ENCODE assay signal across 9 cellular contexts in the genomic region with DNA sequence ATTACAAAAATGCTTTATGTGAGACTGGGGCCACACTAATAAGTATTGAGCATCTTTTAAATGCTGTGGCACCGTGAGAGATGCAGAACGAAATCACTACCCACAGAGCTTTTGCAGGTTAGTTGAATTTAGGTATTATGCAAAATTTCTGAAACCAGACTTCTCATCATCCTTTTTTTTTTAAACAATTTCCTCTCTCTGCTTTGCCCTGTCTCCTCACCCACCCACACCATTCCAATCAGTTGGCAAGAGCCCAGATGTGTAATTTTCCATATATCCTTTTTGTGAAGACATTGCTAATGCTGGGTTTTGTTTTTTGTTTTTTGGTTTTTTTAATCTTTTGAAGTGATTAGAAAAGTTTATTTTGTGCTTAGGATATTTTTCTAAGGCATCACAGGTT. TPM values are rescaled to one million over a fixed set of nuclear protein-coding genes. Genes with fewer than 3 reads are reported as not detected.
DNase-seq lines count a peak whose midpoint lies in the region; ATAC-seq, FAIRE-seq and TF ChIP-seq lines count a peak whose summit lies in the region.
"Had no signal": no experiment of that assay in that cellular context is flagged by ENCODE, and none has a peak within 500 bp of the region (broad histone marks: within the 10 kb centered on the region; RNA-seq: fewer than 3 reads in every experiment).

No MANE protein-coding gene starts in this region.

- H3K27me3 ChIP-seq in H1 (replicated peaks in 1 of 4; ENCODE audit: control insufficient read depth in 3 of 4, extremely low read depth in 1 of 4, insufficient read depth in 3 of 4, low read length in 3 of 4), result peaks cover 0 to 2% (median 0%) of the 10 kb centered on the region in 4 experiments; a peak in 1 of 7 replicates

- no peak overlapping the region for H2BK5ac ChIP-seq in H1 (ENCODE audit: low read depth, low read length)

- no peak overlapping the region for H2BK120ac ChIP-seq in H1 (replicated peaks; ENCODE audit: low read depth, low read length)

- BruUV-seq in Calu3 (replicated peaks; lab: Mats Ljungman, UMichigan), result no TSS peak

- no peak overlapping the region for H4K91ac ChIP-seq in H1 (replicated peaks; ENCODE audit: insufficient read length, low read length)

- peaks cover 11% of the 10 kb centered on the region for H3K23me2 ChIP-seq in H1 (ENCODE audit: low read depth, low read length)

- H3K27ac Mint-ChIP-seq in Calu3 (ENCODE audit: unreplicated experiment) (no peak overlapping the region), osteocyte (ENCODE audit: unreplicated experiment) (no peak overlapping the region)

- H3K27me3 Mint-ChIP-seq in Calu3 (ENCODE audit: unreplicated experiment), result no peaks in the 10 kb centered on the region
- H3K27me3 Mint-ChIP-seq in osteocyte (ENCODE audit: unreplicated experiment), result no peaks in the 10 kb centered on the region

- H4K20me1 ChIP-seq in H1 (replicated peaks in 1 of 2; ENCODE audit: control insufficient read depth in 1 of 2, insufficient read depth in 2 of 2, low read length in 2 of 2), result no peaks in the 10 kb centered on the region

- no peak overlapping the region for H2BK20ac ChIP-seq in H1 (ENCODE audit: low read length)

- no peak overlapping the region for H2BK15ac ChIP-seq in H1 (ENCODE audit: low read length)

- TF ChIP-seq EP300 in H1 (IDR thresholded peaks at IDR 0.05; ENCODE audit: borderline replicate concordance in 1 of 2, low read depth in 2 of 2, low read length in 2 of 2), result no peak

- H3K4me3 ChIP-seq in NB4 (ENCODE audit: low read depth, low read length), result peak overlapping the region; percentile 90
- H3K4me3 ChIP-seq in H1 (ENCODE audit: extremely low read depth in 1 of 4, insufficient read depth in 2 of 4, low read depth in 3 of 4, low read length in 4 of 4), result peak overlapping the region; percentile 73 to 98 (median 96); a peak in 7 of 8 replicates

- TF ChIP-seq POLR2A in NB4 (IDR thresholded peaks at IDR 0.05; ENCODE audit: extremely low read depth, insufficient read length), result no peak
- no peak for TF ChIP-seq POLR2A in H1 (IDR thresholded peaks at IDR 0.05; ENCODE audit: control extremely low read depth in 1 of 2, low read depth in 2 of 2, low read length in 2 of 2)
- TF ChIP-seq POLR2A in GM12892 (IDR thresholded peaks at IDR 0.05; ENCODE audit: low read depth, low read length), result no peak

- peak overlapping the region; percentile 88 for H3K4me3 Mint-ChIP-seq in Calu3 (ENCODE audit: low read depth, unreplicated experiment)
- H3K4me3 Mint-ChIP-seq in osteocyte (ENCODE audit: unreplicated experiment), result peak overlapping the region; percentile 97

- no peak for ATAC-seq in HG03521 (IDR thresholded peaks at IDR 0.05; ENCODE audit: unreplicated experiment)
- no peak for ATAC-seq in GM19023 (IDR thresholded peaks at IDR 0.05; ENCODE audit: unreplicated experiment)

- no peak for TF ChIP-seq RAD21 in H1 (IDR thresholded peaks at IDR 0.05 in 1 of 2, conservative IDR thresholded peaks at IDR 0.05 in 1 of 2; ENCODE audit: low read depth in 2 of 2, low read length in 2 of 2)

- H2BK12ac ChIP-seq in H1 (ENCODE audit: low read depth, low read length), result no peak overlapping the region

- no peak overlapping the region for H4K5ac ChIP-seq in H1 (ENCODE audit: insufficient read length, low read depth, low read length)

- peaks cover under 1 to 22% (median 10%) of the 10 kb centered on the region in 4 experiments; a peak in 6 of 8 replicates for H3K36me3 ChIP-seq in H1 (ENCODE audit: control insufficient read depth in 2 of 4, insufficient read depth in 4 of 4, low read length in 3 of 4)

- H3K4ac ChIP-seq in H1 (replicated peaks; ENCODE audit: insufficient read length, low read depth, low read length), result no peak overlapping the region

- H2AK5ac ChIP-seq in H1 (ENCODE audit: low read depth, low read length), result no peak overlapping the region

- peak overlapping the region in 2 of 4 experiments; percentile 0 to 43; a peak in 2 of 7 replicates for H3K9ac ChIP-seq in H1 (replicated peaks in 1 of 4; ENCODE audit: extremely low read depth in 1 of 4, low read depth in 3 of 4, low read length in 3 of 4)

- no peaks in the 10 kb centered on the region; the same call in 1 of the 2 replicates for H3K79me1 ChIP-seq in H1 (ENCODE audit: low read depth, low read length)

- peaks cover 0 to 17% of the 10 kb centered on the region in 2 experiments; a peak in 2 of 4 replicates for H3K79me2 ChIP-seq in H1 (ENCODE audit: control insufficient read depth in 1 of 2, insufficient read depth in 2 of 2, low read length in 2 of 2)

- no peak overlapping the region for H4K8ac ChIP-seq in H1 (ENCODE audit: extremely low read depth, insufficient read depth, low read length)

- intact Hi-C loops in Calu3 (cut with micrococcal nuclease; ENCODE audit: unreplicated experiment), result no loop called here

- WGBS in H1 (ENCODE audit: extremely low coverage in 1 of 2, insufficient coverage in 1 of 2, insufficient read length in 1 of 2, insufficient replicate concordance in 2 of 2, low coverage in 1 of 2, low lambda C conversion rate in 2 of 2, missing lambda C conversion rate in 1 of 2), 2 experiments, result 55% methylated on average over 2 of the region's 2 CpGs; no CpG with 5 or more reads in 1 of the 2 experiments

- H3K18ac ChIP-seq in H1 (ENCODE audit: extremely low read depth, low read length), result no peak overlapping the region

- FAIRE-seq in H1 (lab: Jason Lieb, UNC), result no peak
- FAIRE-seq in GM12892 (lab: Jason Lieb, UNC), result no peak

- H3K36me3 Mint-ChIP-seq in Calu3 (ENCODE audit: insufficient read depth, unreplicated experiment) (peaks cover 19% of the 10 kb centered on the region), osteocyte (ENCODE audit: unreplicated experiment) (peaks cover 8% of the 10 kb centered on the region)

- peaks cover 0 to 3% (median 1%) of the 10 kb centered on the region in 4 experiments; a peak in 1 of 7 replicates for H3K4me1 ChIP-seq in H1 (replicated peaks in 1 of 4; ENCODE audit: control insufficient read depth in 3 of 4, insufficient read depth in 4 of 4, low read length in 3 of 4)

- no peak overlapping the region for H3K27ac ChIP-seq in H1 (ENCODE audit: low read depth, low read length)

- H3K4me1 Mint-ChIP-seq in Calu3 (ENCODE audit: low read depth, unreplicated experiment), result peaks cover 6% of the 10 kb centered on the region
- H3K4me1 Mint-ChIP-seq in osteocyte (ENCODE audit: unreplicated experiment), result peaks cover 23% of the 10 kb centered on the region

- no peaks in the 10 kb centered on the region for H3K9me3 ChIP-seq in H1 (ENCODE audit: insufficient read depth in 2 of 2, low read depth in 1 of 2, low read length in 1 of 2)

- TF ChIP-seq CTCF in Calu3 (IDR thresholded peaks at IDR 0.05; ENCODE audit: unreplicated experiment) (no peak), NB4 (IDR thresholded peaks at IDR 0.05; ENCODE audit: low read depth, low read length) (no peak), H1 (IDR thresholded peaks at IDR 0.05; ENCODE audit: control extremely low read depth in 1 of 3, insufficient read depth in 1 of 3, low read depth in 1 of 3, low read length in 3 of 3) (no peak), osteocyte (IDR thresholded peaks at IDR 0.05) (no peak)

- no peak overlapping the region for H3K14ac ChIP-seq in H1 (ENCODE audit: insufficient read length)

- DNase-seq in Calu3 (no peak), NB4 (ENCODE audit: low read depth) (no peak), H1 (ENCODE audit: low read depth in 1 of 2, low spot score in 2 of 2) (no peak), osteocyte (ENCODE audit: extremely low spot score, unreplicated experiment) (no peak), GM12892 (ENCODE audit: insufficient read length) (no peak), COLO668 (lab: John Stamatoyannopoulos, UW; ENCODE audit: unreplicated experiment) (no peak)
- DNase-seq: effector CD8-positive, alpha-beta T cell had no signal

- H3K23ac ChIP-seq in H1 (ENCODE audit: insufficient read length), result no peak overlapping the region

- H2AFZ ChIP-seq in H1 (ENCODE audit: low read length), result no peak overlapping the region

- H3K4me2 ChIP-seq in H1 (ENCODE audit: insufficient read depth in 1 of 2, low read depth in 2 of 2, low read length in 2 of 2), result peak overlapping the region; percentile 88 to 91

- H3K9me3 Mint-ChIP-seq in Calu3 (ENCODE audit: low read depth, unreplicated experiment) (no peaks in the 10 kb centered on the region), osteocyte (ENCODE audit: unreplicated experiment) (no peaks in the 10 kb centered on the region)

- CTCF ChIA-PET in Calu3 (lab: Charles Lee) (interaction anchor here (0.6 to 1.6 kb wide), 5 partner anchors 11 to 791 kb away, joined by 3 to 7 read pairs (median 3); no protein-coding TSS in a partner anchor), H1 (lab: Charles Lee; ENCODE audit: partially characterized antibody) (interaction anchor here (0.9 to 1.2 kb wide), 4 partner anchors 12 to 176 kb away, joined by 3 to 11 read pairs (median 4); no protein-coding TSS in a partner anchor)

- POLR2A ChIA-PET in H1 (lab: Charles Lee; ENCODE audit: partially characterized antibody), result interaction anchor here (0.6 to 2.0 kb wide), 8 partner anchors 11 to 567 kb away, joined by 3 to 17 read pairs (median 4); a partner anchor contains a TSS

- no peak overlapping the region for H3K56ac ChIP-seq in H1 (replicated peaks; ENCODE audit: insufficient read length, low read depth, low read length)

RNA-seq across cellular contexts. Expression of a gene that starts 1.1 kb away (rescaled TPM):
- 37.0 and 39.2 TPM in 2 replicates for total RNA-seq in Calu3 (2022)
- 30.0 and 38.0 TPM in 2 replicates for total RNA-seq in H1 (2021; fragmentation: NEBNext Ultra II Directional; extraction: Animal tissue kit (Norgen Biotek cat#: 25700))
- polyA plus RNA-seq in H1 (2011; rRNA removed), result 11.7 and 24.1 TPM in 2 replicates
- polyA plus RNA-seq in H1 (2011; cell fraction: cytosol; rRNA removed), result 34.3 TPM
- polyA plus RNA-seq in H1 (2011; cell fraction: nucleus; rRNA removed), result 4.3 TPM
- polyA plus RNA-seq in H1 (2012, experiment 1 of 2), result 26.9 to 44.7 TPM (median 32.2 TPM) in 4 replicates
- 4.9 TPM for polyA plus RNA-seq in H1 (2012, experiment 2 of 2)
- polyA plus RNA-seq in H1 (2013, experiment 1 of 2), result 32.2 TPM
- 32.4 TPM for polyA plus RNA-seq in H1 (2013, experiment 2 of 2)
- 11.8 and 13.5 TPM in 2 replicates for polyA minus RNA-seq in H1 (2011; rRNA and poly(A)+ RNA removed)
- polyA minus RNA-seq in H1 (2011; cell fraction: cytosol; rRNA and poly(A)+ RNA removed), result 20.6 TPM
- 42.7 TPM for polyA minus RNA-seq in H1 (2011; cell fraction: nucleus; rRNA and poly(A)+ RNA removed)
- 19.1 and 19.3 TPM in 2 replicates for total RNA-seq in osteocyte
- 18.9 TPM for polyA plus RNA-seq in GM12892 (2012; ENCODE audit: missing spikeins)

RNA-seq across cellular contexts. Expression of a gene that starts 56.1 kb away (rescaled TPM):
- 58.1 and 64.8 TPM in 2 replicates for total RNA-seq in Calu3 (2022)
- 68.5 and 72.8 TPM in 2 replicates for total RNA-seq in H1 (2021; fragmentation: NEBNext Ultra II Directional; extraction: Animal tissue kit (Norgen Biotek cat#: 25700))
- 13.2 and 24.1 TPM in 2 replicates for polyA plus RNA-seq in H1 (2011; rRNA removed)
- polyA plus RNA-seq in H1 (2011; cell fraction: cytosol; rRNA removed), result 28.5 TPM
- 8.0 TPM for polyA plus RNA-seq in H1 (2011; cell fraction: nucleus; rRNA removed)
- 36.6 to 59.4 TPM (median 39.1 TPM) in 4 replicates for polyA plus RNA-seq in H1 (2012, experiment 1 of 2)
- 8.6 TPM for polyA plus RNA-seq in H1 (2012, experiment 2 of 2)
- 53.4 TPM for polyA plus RNA-seq in H1 (2013, experiment 1 of 2)
- polyA plus RNA-seq in H1 (2013, experiment 2 of 2), result 56.7 TPM
- 36.5 and 37.2 TPM in 2 replicates for polyA minus RNA-seq in H1 (2011; rRNA and poly(A)+ RNA removed)
- polyA minus RNA-seq in H1 (2011; cell fraction: cytosol; rRNA and poly(A)+ RNA removed), result 52.2 TPM
- 31.1 TPM for polyA minus RNA-seq in H1 (2011; cell fraction: nucleus; rRNA and poly(A)+ RNA removed)
- 30.5 and 34.3 TPM in 2 replicates for total RNA-seq in osteocyte
- 25.8 TPM for polyA plus RNA-seq in GM12892 (2012; ENCODE audit: missing spikeins)
